9 cellular contexts compared by ENCODE assay signal in genomic region chr15:90099868-90100854, GRCh38. TPM values are rescaled to one million over a fixed set of nuclear protein-coding genes. Genes with fewer than 3 reads are reported as not detected.
A peak's percentile ranks its signal among the peaks of the same experiment; 100 is the strongest.
DNase-seq lines count a peak whose midpoint lies in the region; ATAC-seq, FAIRE-seq and TF ChIP-seq lines count a peak whose summit lies in the region.
"Had no signal": no experiment of that assay in that cellular context is flagged by ENCODE, and none has a peak within 500 bp of the region (broad histone marks: within the 10 kb centered on the region; RNA-seq: fewer than 3 reads in every experiment).

No MANE protein-coding gene starts in this region.

- H3K27ac Mint-ChIP-seq in osteocyte (ENCODE audit: unreplicated experiment), result peak overlapping the region; percentile 90

- H3K27ac ChIP-seq in A549 (no peak overlapping the region), SU-DHL-6 (ENCODE audit: low read depth, low read length) (peak overlapping the region; percentile 49), WERI-Rb-1 (no peak overlapping the region)
- H3K27ac ChIP-seq: foreskin keratinocyte had no signal

- H3K9ac ChIP-seq in SU-DHL-6 (ENCODE audit: low read length), result no peak overlapping the region

- POLR2A ChIA-PET in A549 (lab: Yijun Ruan, JAX), result no interaction called here

- no peak for TF ChIP-seq RAD21 in A549 (conservative IDR thresholded peaks at IDR 0.05 in 1 of 2, IDR thresholded peaks at IDR 0.05 in 1 of 2)

- peaks cover 3% of the 10 kb centered on the region for H3K36me3 Mint-ChIP-seq in osteocyte (ENCODE audit: unreplicated experiment)

- H3K4me3 Mint-ChIP-seq in osteocyte (ENCODE audit: unreplicated experiment), result peak overlapping the region; percentile 80

- no peak for TF ChIP-seq EP300 in A549 (IDR thresholded peaks at IDR 0.05)

- no peak for DNase-seq in A549 (ENCODE audit: low read depth in 1 of 2, low spot score in 1 of 2)
- peak; percentile 49 for DNase-seq in fibroblast of mammary gland (ENCODE audit: low read depth)
- no peak for DNase-seq in osteocyte (ENCODE audit: extremely low spot score, unreplicated experiment)
- DNase-seq in WERI-Rb-1, result no peak
- no peak for DNase-seq in HK-2 (ENCODE audit: unreplicated experiment)

- H3K27me3 ChIP-seq in SU-DHL-6 (ENCODE audit: low read length), result no peaks in the 10 kb centered on the region
- H3K27me3 ChIP-seq in WERI-Rb-1 (ENCODE audit: insufficient read depth, low read depth, severe bottlenecking), result no peaks in the 10 kb centered on the region
- H3K27me3 ChIP-seq: foreskin keratinocyte had no signal

- H3K9me3 Mint-ChIP-seq in osteocyte (ENCODE audit: unreplicated experiment), result no peaks in the 10 kb centered on the region

- TF ChIP-seq CTCF in A549 (IDR thresholded peaks at IDR 0.05) (no peak), SU-DHL-6 (IDR thresholded peaks at IDR 0.05; ENCODE audit: insufficient read depth, low read length, poor library complexity, severe bottlenecking) (no peak), fibroblast of mammary gland (conservative IDR thresholded peaks at IDR 0.05; ENCODE audit: control insufficient read depth, insufficient read depth, low read depth, low read length) (no peak), osteocyte (IDR thresholded peaks at IDR 0.05) (no peak), WERI-Rb-1 (IDR thresholded peaks at IDR 0.05; ENCODE audit: low read depth, low read length) (no peak)

- CTCF ChIA-PET in A549 (lab: Yijun Ruan, JAX), result interaction anchor here (1.0 to 11.7 kb wide), 8 partner anchors 14 to 207 kb away, joined by 3 to 94 read pairs (median 3); partner anchors contain the start of genes AP3S2 and CIB1

- H3K4me2 ChIP-seq in A549, result peak overlapping the region; percentile 83
- H3K4me2 ChIP-seq in SU-DHL-6 (ENCODE audit: low read depth, low read length, poor library complexity, severe bottlenecking), result peak overlapping the region; percentile 85

- no peak for FAIRE-seq in A549 (lab: Jason Lieb, UNC)

- H3K4me3 ChIP-seq in A549 (no peak overlapping the region), GM08714 (ENCODE audit: low read length) (peak overlapping the region; percentile 90; the same call in 1 of the 2 replicates), SU-DHL-6 (ENCODE audit: insufficient read depth, low read length, poor library complexity, severe bottlenecking) (no peak overlapping the region), fibroblast of mammary gland (ENCODE audit: control insufficient read depth, low read depth, low read length) (no peak overlapping the region), WERI-Rb-1 (ENCODE audit: low read depth, low read length) (no peak overlapping the region)

- H3K36me3 ChIP-seq in SU-DHL-6 (ENCODE audit: low read length), result no peaks in the 10 kb centered on the region
- no peaks in the 10 kb centered on the region for H3K36me3 ChIP-seq in WERI-Rb-1

- ATAC-seq in A549, result no peak
- no peak for ATAC-seq in HG03571 (IDR thresholded peaks at IDR 0.05; ENCODE audit: unreplicated experiment)
- ATAC-seq: foreskin keratinocyte had no signal

- H2AFZ ChIP-seq in SU-DHL-6 (ENCODE audit: low read depth, low read length, severe bottlenecking), result no peak overlapping the region

- H3K4me1 Mint-ChIP-seq in osteocyte (ENCODE audit: unreplicated experiment), result peaks cover 65% of the 10 kb centered on the region

- no peaks in the 10 kb centered on the region for H4K20me1 ChIP-seq in SU-DHL-6 (ENCODE audit: low read depth, low read length)

- H3K9me3 ChIP-seq in A549, result no peaks in the 10 kb centered on the region
- H3K9me3 ChIP-seq in SU-DHL-6 (ENCODE audit: insufficient read depth, low read length), result no peaks in the 10 kb centered on the region
- no peaks in the 10 kb centered on the region for H3K9me3 ChIP-seq in WERI-Rb-1 (ENCODE audit: severe bottlenecking)

- peaks cover 22% of the 10 kb centered on the region for H3K4me1 ChIP-seq in A549

- no peaks in the 10 kb centered on the region for H3K79me2 ChIP-seq in SU-DHL-6 (ENCODE audit: insufficient read depth, low read length)

- TF ChIP-seq POLR2A in A549 (IDR thresholded peaks at IDR 0.05; ENCODE audit: low read length), result no peak

- H3K9me2 ChIP-seq in SU-DHL-6 (replicated peaks; ENCODE audit: insufficient read depth, low read length), result no peaks in the 10 kb centered on the region

- 87% methylated on average over 11 of the region's 11 CpGs for whole genome bisulfite sequencing in A549 (ENCODE audit: missing lambda C conversion rate)

- peaks cover 14% of the 10 kb centered on the region for H3F3A ChIP-seq in SU-DHL-6 (ENCODE audit: insufficient read depth)

- no peaks in the 10 kb centered on the region for H3K27me3 Mint-ChIP-seq in osteocyte (ENCODE audit: unreplicated experiment)

TF ChIP-seq in A549, 52 proteins besides CTCF, POLR2A, EP300 and RAD21:
- TF ChIP-seq RNF2 (IDR thresholded peaks at IDR 0.05; ENCODE audit: borderline replicate concordance, low read depth), result no peak
- TF ChIP-seq USF2 (IDR thresholded peaks at IDR 0.05), result no peak
- TF ChIP-seq ELK1 (IDR thresholded peaks at IDR 0.05; ENCODE audit: low read depth, low read length), result no peak
- no peak for TF ChIP-seq HES2 (IDR thresholded peaks at IDR 0.05)
- TF ChIP-seq MYC (IDR thresholded peaks at IDR 0.05; ENCODE audit: borderline replicate concordance, low read length), result no peak
- no peak for TF ChIP-seq HOXB5 (CRISPR knock-in tag; IDR thresholded peaks at IDR 0.05)
- TF ChIP-seq NPAS2 (CRISPR knock-in tag; IDR thresholded peaks at IDR 0.05; ENCODE audit: borderline replicate concordance), result no peak
- TF ChIP-seq ZFP36 (IDR thresholded peaks at IDR 0.05; ENCODE audit: borderline replicate concordance, partially characterized antibody), result no peak
- no peak for TF ChIP-seq TFCP2L1 (CRISPR knock-in tag; IDR thresholded peaks at IDR 0.05)
- no peak for TF ChIP-seq EHMT2 (IDR thresholded peaks at IDR 0.05; ENCODE audit: low read depth)
- no peak for TF ChIP-seq HMGXB4 (CRISPR knock-in tag; IDR thresholded peaks at IDR 0.05; ENCODE audit: borderline replicate concordance)
- no peak for TF ChIP-seq ZC3H11A (IDR thresholded peaks at IDR 0.05)
TF ChIP-seq in A549: peak in this region for 0.

RNA-seq across cellular contexts. Expression of gene IDH2, which starts 2.1 kb away (rescaled TPM):
- polyA plus RNA-seq in A549 (2011; rRNA removed) (31.8 and 37.7 TPM in 2 replicates), A549 (2017; fragmentation: RNase III; extraction: RNeasy Plus Mini Kit Qiagen cat#74134 plus additional on column Dnase treatment) (29.9 to 32.8 TPM (median 32.2 TPM) in 3 replicates)
- 32.9 and 45.4 TPM in 2 replicates for polyA plus RNA-seq in A549 (2012; cell fraction: cytosol; rRNA removed)
- 39.0 and 45.7 TPM in 2 replicates for polyA plus RNA-seq in A549 (2012; cell fraction: nucleus; rRNA removed)
- polyA minus RNA-seq in A549 (2011; rRNA and poly(A)+ RNA removed), result 55.3 and 58.2 TPM in 2 replicates
- 93.0 and 101 TPM in 2 replicates for total RNA-seq in osteocyte
